ENCODE assay signal across 11 cellular contexts in the genomic region with DNA sequence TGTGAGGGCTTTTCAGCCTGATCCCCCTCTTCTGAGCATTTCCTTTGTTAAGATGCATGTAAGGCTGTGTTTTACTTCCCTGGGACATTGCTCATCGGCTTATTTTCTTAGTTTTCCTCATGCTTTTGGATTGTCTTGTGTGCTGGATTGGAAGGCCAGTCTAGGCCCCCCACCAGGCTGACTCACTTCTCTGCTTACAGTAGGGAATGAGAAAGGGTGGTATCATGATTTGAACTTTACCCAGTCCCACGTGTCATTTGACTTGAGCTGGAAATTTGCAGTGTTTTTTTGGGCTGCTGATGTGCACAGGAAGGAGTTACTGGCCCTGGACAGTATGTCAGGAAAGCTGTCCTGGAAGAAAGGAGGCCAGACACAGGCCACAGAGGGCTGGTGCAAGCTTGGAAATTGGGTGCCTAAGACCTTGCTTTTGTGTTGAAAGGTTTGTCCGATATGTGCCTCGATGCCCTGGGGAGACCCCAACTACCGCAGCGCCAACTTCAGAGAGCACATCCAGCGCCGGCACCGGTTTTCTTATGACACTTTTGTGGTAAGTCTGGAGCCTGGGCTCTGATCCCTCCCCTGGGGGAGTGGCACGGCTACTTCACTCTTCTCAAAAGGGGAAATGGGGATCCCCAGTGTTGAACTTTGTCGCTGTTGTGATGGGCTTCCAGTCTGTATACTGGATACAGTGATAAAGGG. TPM values are rescaled to one million over a fixed set of nuclear protein-coding genes. Genes with fewer than 3 reads are reported as not detected.
DNase-seq lines count a peak whose midpoint lies in the region; ATAC-seq and TF ChIP-seq lines count a peak whose summit lies in the region.
"Had no signal": no experiment of that assay in that cellular context is flagged by ENCODE, and none has a peak within 500 bp of the region (broad histone marks: within the 10 kb centered on the region; RNA-seq: fewer than 3 reads in every experiment).

No MANE protein-coding gene starts in this region.

- TF ChIP-seq CTCF in AG09309 (IDR thresholded peaks at IDR 0.05; ENCODE audit: control insufficient read depth, insufficient read depth, low read depth, low read length, missing control alignments) (no peak), tibial artery (IDR thresholded peaks at IDR 0.05) (no peak)

- DNase-seq in AG09309 (ENCODE audit: low read depth), result peak; percentile 67
- DNase-seq in HK-2 (ENCODE audit: unreplicated experiment), result peak; percentile 40
- peak; percentile 80 for DNase-seq in amniotic epithelial cell (ENCODE audit: low read depth)
- DNase-seq in kidney glomerular epithelial cell (lab: John Stamatoyannopoulos, UW), result peak; percentile 76
- DNase-seq in G401 (ENCODE audit: low spot score), result no peak
- no peak for DNase-seq in tibial artery
- DNase-seq: activated T-cell treated with anti-CD3 and anti-CD28 coated beads for 4 hours; stimulated activated CD8-positive, alpha-beta memory T cell treated with anti-CD3 and anti-CD28 coated beads, Interleukin-4, amount 100 ng/mL, for 48 hours had no signal

- H3K27me3 ChIP-seq in tibial artery, result no peaks in the 10 kb centered on the region

- H3K36me3 ChIP-seq in tibial artery, result peaks cover 83 to 96% (median 85%) of the 10 kb centered on the region in 3 donors

- no peaks in the 10 kb centered on the region for H3K9me3 ChIP-seq in tibial artery

- H3K4me1 ChIP-seq in tibial artery, result peaks cover 0 to 5% (median 0%) of the 10 kb centered on the region in 4 donors

- H3K27ac ChIP-seq in tibial artery, result no peak overlapping the region

- in situ Hi-C loops in G401 (cut with HindIII; ENCODE audit: low sequenced_read_pairs), result no loop called here

- H3K4me3 ChIP-seq in AG09309 (ENCODE audit: control insufficient read depth, low read depth, low read length) (no peak overlapping the region), tibial artery (no peak overlapping the region)

- intact Hi-C loops in tibial artery (cut with DNase I; ENCODE audit: low total_unique reads), result no loop called here

- no peak for ATAC-seq in HG02884 (IDR thresholded peaks at IDR 0.05; ENCODE audit: unreplicated experiment)
- ATAC-seq in GM18520 (IDR thresholded peaks at IDR 0.05; ENCODE audit: unreplicated experiment), result no peak
- ATAC-seq: natural killer cell treated with Interleukin-12 subunit alpha and Interleukin-12 subunit beta and Interleukin-15 and Interleukin-18, amount 100 ng/mL, for 72 hours had no signal

RNA-seq across cellular contexts. Expression of gene RNF114, which starts 12.8 kb away (rescaled TPM):
- total RNA-seq in G401 (2014; rRNA removed; shearing (Covaris generic)), result 75.1 and 79.8 TPM in 2 replicates

RNA-seq across cellular contexts. Expression of gene SPATA2, which starts 33.6 kb away (rescaled TPM):
- 0.80 and 1.6 TPM in 2 replicates for total RNA-seq in G401 (2014; rRNA removed; shearing (Covaris generic))

RNA-seq across cellular contexts. Expression of gene SNAI1, which starts 33.8 kb away (rescaled TPM):
- 2.9 and 7.5 TPM in 2 replicates for total RNA-seq in G401 (2014; rRNA removed; shearing (Covaris generic))

Comparison
In these comparisons a context has a peak if more than half of its experiments do, and no peak if none do; other contexts are left out.
1. DNase-seq: peak in AG09309 (single experiment), HK-2 (single experiment), amniotic epithelial cell (single experiment) and kidney glomerular epithelial cell (single experiment); none in G401 (single experiment) and tibial artery (0 of 2).